In the genomic region with DNA sequence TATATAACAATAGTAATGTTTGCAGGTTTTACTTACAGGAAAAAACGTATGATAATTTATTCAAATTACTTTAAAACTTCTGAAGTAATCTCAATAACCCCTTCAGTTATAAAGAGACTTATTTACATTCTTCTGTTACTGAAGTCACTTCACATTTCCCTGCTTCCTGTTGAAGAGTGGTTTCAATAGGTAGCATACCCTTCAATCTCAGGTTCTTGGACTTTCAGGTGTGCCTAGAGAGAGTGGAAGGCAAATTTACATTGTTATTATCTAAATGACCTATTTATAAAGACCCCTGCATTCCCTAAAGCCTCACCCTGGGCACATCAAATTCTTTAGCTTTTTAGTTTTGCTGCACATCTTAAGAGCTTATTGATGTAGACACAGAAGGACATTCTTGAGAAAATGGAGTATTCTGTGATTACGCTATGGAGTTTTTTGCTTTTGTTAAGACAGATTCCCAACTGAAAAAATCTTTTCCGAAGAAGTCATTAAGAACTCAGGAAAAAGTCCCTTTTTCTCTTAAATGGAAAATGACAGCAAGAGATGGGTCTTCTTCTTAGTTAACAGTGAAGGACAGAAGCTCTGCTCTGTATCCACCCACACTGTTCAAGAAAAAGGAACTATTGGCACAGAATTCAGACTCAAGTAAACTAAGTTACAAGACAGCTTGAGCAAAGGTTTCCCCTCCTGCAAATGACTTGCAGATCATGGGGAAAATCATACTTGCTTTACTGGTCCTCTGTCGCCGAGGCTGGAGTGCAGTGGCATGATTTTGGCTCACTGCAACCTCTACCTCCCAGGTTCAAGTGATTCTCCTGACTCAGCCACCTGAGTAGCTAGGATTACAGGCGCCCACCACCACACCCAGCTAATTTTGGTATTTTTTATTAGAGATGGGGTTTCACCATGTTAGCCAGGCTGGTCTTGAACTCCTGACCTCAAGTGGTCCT, we compare ENCODE assay signal across 1 cellular context.
TF ChIP-seq lines count a peak whose summit lies in the region.

No MANE protein-coding gene starts in this region.

TF ChIP-seq in IMR-90, 13 proteins besides CTCF, POLR2A, EP300 and RAD21 (continued from another document):
- TF ChIP-seq, protein P1, sequence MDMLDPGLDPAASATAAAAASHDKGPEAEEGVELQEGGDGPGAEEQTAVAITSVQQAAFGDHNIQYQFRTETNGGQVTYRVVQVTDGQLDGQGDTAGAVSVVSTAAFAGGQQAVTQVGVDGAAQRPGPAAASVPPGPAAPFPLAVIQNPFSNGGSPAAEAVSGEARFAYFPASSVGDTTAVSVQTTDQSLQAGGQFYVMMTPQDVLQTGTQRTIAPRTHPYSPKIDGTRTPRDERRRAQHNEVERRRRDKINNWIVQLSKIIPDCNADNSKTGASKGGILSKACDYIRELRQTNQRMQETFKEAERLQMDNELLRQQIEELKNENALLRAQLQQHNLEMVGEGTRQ (IDR thresholded peaks at IDR 0.05; ENCODE audit: low read depth, low read length) = no peak
- TF ChIP-seq MAFK (IDR thresholded peaks at IDR 0.05; ENCODE audit: low read depth, low read length) = no peak
- TF ChIP-seq FOS (IDR thresholded peaks at IDR 0.05; ENCODE audit: low read depth, low read length) = no peak
- TF ChIP-seq SMC3 (IDR thresholded peaks at IDR 0.05; ENCODE audit: low read depth, low read length) = no peak
- TF ChIP-seq, protein P2, sequence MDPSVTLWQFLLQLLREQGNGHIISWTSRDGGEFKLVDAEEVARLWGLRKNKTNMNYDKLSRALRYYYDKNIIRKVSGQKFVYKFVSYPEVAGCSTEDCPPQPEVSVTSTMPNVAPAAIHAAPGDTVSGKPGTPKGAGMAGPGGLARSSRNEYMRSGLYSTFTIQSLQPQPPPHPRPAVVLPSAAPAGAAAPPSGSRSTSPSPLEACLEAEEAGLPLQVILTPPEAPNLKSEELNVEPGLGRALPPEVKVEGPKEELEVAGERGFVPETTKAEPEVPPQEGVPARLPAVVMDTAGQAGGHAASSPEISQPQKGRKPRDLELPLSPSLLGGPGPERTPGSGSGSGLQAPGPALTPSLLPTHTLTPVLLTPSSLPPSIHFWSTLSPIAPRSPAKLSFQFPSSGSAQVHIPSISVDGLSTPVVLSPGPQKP (IDR thresholded peaks at IDR 0.05; ENCODE audit: borderline replicate concordance, low read depth, low read length) = no peak
- no peak for TF ChIP-seq MXI1 (IDR thresholded peaks at IDR 0.05; ENCODE audit: borderline replicate concordance, low read depth, low read length)
- no peak for TF ChIP-seq BHLHE40 (IDR thresholded peaks at IDR 0.05; ENCODE audit: low read depth, low read length)
- TF ChIP-seq CHD1 (IDR thresholded peaks at IDR 0.05; ENCODE audit: low read depth, low read length) = no peak
- TF ChIP-seq NFE2L2 (IDR thresholded peaks at IDR 0.05; ENCODE audit: low read depth, low read length) = no peak
TF ChIP-seq in IMR-90: peak in this region for 0.
